In genomic region chr12:128109236-128109635, GRCh38 we compare ENCODE assay signal across 29 cellular contexts.
"Had no signal": no experiment of that assay in that cellular context is flagged by ENCODE, and none has a peak within 500 bp of the region (broad histone marks: within the 10 kb centered on the region; RNA-seq: fewer than 3 reads in every experiment).

No MANE protein-coding gene starts in this region.

- H3K9me3 Mint-ChIP-seq: type B pancreatic cell had no signal

- H3K4me1 ChIP-seq: stomach, suprapubic skin, testis, thyroid gland, tibial artery, tibial nerve, transverse colon, upper lobe of left lung, upper lobe of right lung, uterus, vagina had no signal

- H3K36me3 Mint-ChIP-seq: stimulated activated effector memory CD8-positive, alpha-beta T cell treated with anti-CD3 and anti-CD28 coated beads, Interleukin-12 subunit alpha, Interleukin-12 subunit beta, amount 100 ng/mL, for 72 hours; stimulated activated memory B cell treated with anti-CD40 and anti-IgM and Interleukin-4, amounts not matched to agents 10 μg/mL and 1 μg/mL and 100 μg/mL, for 72 hours; stimulated activated naive B cell treated with anti-CD40 and anti-IgM and Interleukin-4, amounts not matched to agents 10 μg/mL and 1 μg/mL and 100 μg/mL, for 72 hours; type B pancreatic cell had no signal

- FAIRE-seq: urothelium cell line had no signal

- H3K4me3 Mint-ChIP-seq: stimulated activated effector memory CD8-positive, alpha-beta T cell treated with anti-CD3 and anti-CD28 coated beads, Interleukin-12 subunit alpha, Interleukin-12 subunit beta, amount 100 ng/mL, for 72 hours; stimulated activated memory B cell treated with anti-CD40 and anti-IgM and Interleukin-4, amounts not matched to agents 10 μg/mL and 1 μg/mL and 100 μg/mL, for 72 hours; stimulated activated naive B cell treated with anti-CD40 and anti-IgM and Interleukin-4, amounts not matched to agents 10 μg/mL and 1 μg/mL and 100 μg/mL, for 72 hours; stimulated activated naive CD8-positive, alpha-beta T cell treated with anti-CD3 and anti-CD28 coated beads, Interleukin-15, amount 100 ng/mL, for 72 hours; stimulated activated naive CD8-positive, alpha-beta T cell treated with anti-CD3 and anti-CD28 coated beads, Interleukin-15, Interleukin-2, amounts not matched to agents 100 ng/mL and 50 ng/mL, for 24 hours; type B pancreatic cell had no signal

- DNase-seq: stimulated activated CD4-positive, alpha-beta T cell treated with anti-CD3 and anti-CD28 coated beads, Interleukin-2, amount 100 ng/mL, for 48 hours; stimulated activated CD4-positive, alpha-beta T cell treated with anti-CD3 and anti-CD28 coated beads, Interleukin-4, amount 100 ng/mL, for 1 hour; stimulated activated CD4-positive, alpha-beta T cell treated with anti-CD3 and anti-CD28 coated beads, Interleukin-4, amount 100 ng/mL, for 24 hours; stimulated activated CD4-positive, alpha-beta T cell treated with anti-CD3 and anti-CD28 coated beads, Interleukin-4, amount 100 ng/mL, for 4 hours; stimulated activated CD8-positive, alpha-beta memory T cell treated with anti-CD3 and anti-CD28 coated beads, Interleukin-4, amount 100 ng/mL, for 48 hours; stimulated activated naive B cell treated with anti-CD40 and anti-IgM and Interleukin-4, amounts not matched to agents 10 μg/mL and 1 μg/mL and 100 μg/mL, for 72 hours; stimulated activated naive CD4-positive, alpha-beta T cell; stimulated activated naive CD4-positive, alpha-beta T cell treated with Interleukin-2 at 50 U/mL for 16 hours; stimulated activated naive CD8-positive, alpha-beta T cell treated with anti-CD3 and anti-CD28 coated beads, Interleukin-15, amount 100 ng/mL, for 72 hours; stimulated activated naive CD8-positive, alpha-beta T cell treated with anti-CD3 and anti-CD28 coated beads, Interleukin-15, Interleukin-2, amounts not matched to agents 100 U/mL and 50 U/mL, for 24 hours; stomach; substantia nigra; testis; thyroid gland; tibial artery; transverse colon; trophoblast cell; upper lobe of right lung; uterus had no signal

- H3K4me1 Mint-ChIP-seq: stimulated activated effector memory CD8-positive, alpha-beta T cell treated with anti-CD3 and anti-CD28 coated beads, Interleukin-12 subunit alpha, Interleukin-12 subunit beta, amount 100 ng/mL, for 72 hours; stimulated activated memory B cell treated with anti-CD40 and anti-IgM and Interleukin-4, amounts not matched to agents 10 μg/mL and 1 μg/mL and 100 μg/mL, for 72 hours; stimulated activated naive B cell treated with anti-CD40 and anti-IgM and Interleukin-4, amounts not matched to agents 10 μg/mL and 1 μg/mL and 100 μg/mL, for 72 hours; stimulated activated naive CD8-positive, alpha-beta T cell treated with anti-CD3 and anti-CD28 coated beads, Interleukin-15, amount 100 ng/mL, for 72 hours had no signal

- H3K27me3 ChIP-seq: suprapubic skin, testis, thyroid gland, tibial nerve, transverse colon, upper lobe of left lung, upper lobe of right lung, uterus, vagina had no signal

- H3K36me3 ChIP-seq: stomach, suprapubic skin, thoracic aorta, thyroid gland, tibial artery, tibial nerve, transverse colon, upper lobe of left lung, upper lobe of right lung, uterus, vagina had no signal

- H3K4me3 ChIP-seq: stomach, suprapubic skin, testis, thoracic aorta, thyroid gland, tibial artery, tibial nerve, transverse colon, upper lobe of left lung, upper lobe of right lung, uterus, vagina had no signal

- H3K27ac Mint-ChIP-seq: stimulated activated effector memory CD8-positive, alpha-beta T cell treated with anti-CD3 and anti-CD28 coated beads, Interleukin-12 subunit alpha, Interleukin-12 subunit beta, amount 100 ng/mL, for 72 hours; stimulated activated memory B cell treated with anti-CD40 and anti-IgM and Interleukin-4, amounts not matched to agents 10 μg/mL and 1 μg/mL and 100 μg/mL, for 72 hours; stimulated activated naive B cell treated with anti-CD40 and anti-IgM and Interleukin-4, amounts not matched to agents 10 μg/mL and 1 μg/mL and 100 μg/mL, for 72 hours; stimulated activated naive CD8-positive, alpha-beta T cell treated with anti-CD3 and anti-CD28 coated beads, Interleukin-15, amount 100 ng/mL, for 72 hours; stimulated activated naive CD8-positive, alpha-beta T cell treated with anti-CD3 and anti-CD28 coated beads, Interleukin-15, Interleukin-2, amounts not matched to agents 100 ng/mL and 50 ng/mL, for 24 hours; type B pancreatic cell had no signal

- H3K27ac ChIP-seq: stomach, suprapubic skin, testis, thoracic aorta, thyroid gland, tibial artery, tibial nerve, transverse colon, upper lobe of left lung, upper lobe of right lung, uterus, vagina had no signal

- H3K9me3 ChIP-seq: stomach, suprapubic skin, testis, thoracic aorta, thyroid gland, tibial artery, transverse colon, upper lobe of left lung, upper lobe of right lung, uterus, vagina had no signal

- H3K27me3 Mint-ChIP-seq: stimulated activated memory B cell treated with anti-CD40 and anti-IgM and Interleukin-4, amounts not matched to agents 10 μg/mL and 1 μg/mL and 100 μg/mL, for 72 hours; stimulated activated naive B cell treated with anti-CD40 and anti-IgM and Interleukin-4, amounts not matched to agents 10 μg/mL and 1 μg/mL and 100 μg/mL, for 72 hours; stimulated activated naive CD8-positive, alpha-beta T cell treated with anti-CD3 and anti-CD28 coated beads, Interleukin-15, amount 100 ng/mL, for 72 hours; stimulated activated naive CD8-positive, alpha-beta T cell treated with anti-CD3 and anti-CD28 coated beads, Interleukin-15, Interleukin-2, amounts not matched to agents 100 ng/mL and 50 ng/mL, for 24 hours had no signal
